In the genomic region with DNA sequence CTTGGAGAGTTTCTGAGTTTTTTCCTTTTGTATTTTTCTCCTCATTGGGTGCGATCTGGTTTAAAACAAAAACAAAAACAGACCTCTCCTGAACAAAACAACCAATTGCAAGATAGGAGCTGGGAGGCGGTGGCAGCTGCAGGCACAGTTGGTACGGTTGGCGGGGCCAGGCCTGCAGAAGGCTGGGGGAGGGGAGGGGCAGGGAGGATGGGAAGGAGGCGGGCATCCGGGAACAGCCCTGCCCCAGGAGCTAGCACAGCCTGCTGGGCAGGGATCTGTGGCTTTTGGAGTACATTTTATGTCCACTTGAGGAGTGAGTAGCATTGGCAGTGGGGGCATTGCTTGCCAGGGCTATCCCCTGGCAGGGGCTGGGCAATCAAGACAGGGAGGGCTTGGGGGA, we compare ENCODE assay signal across 8 cellular contexts. TPM values are rescaled to one million over a fixed set of nuclear protein-coding genes. Genes with fewer than 3 reads are reported as not detected.
DNase-seq lines count a peak whose midpoint lies in the region; ATAC-seq, FAIRE-seq and TF ChIP-seq lines count a peak whose summit lies in the region.

No MANE protein-coding gene starts in this region.

- no peaks in the 10 kb centered on the region for H3K9me3 Mint-ChIP-seq in CD8-positive, alpha-beta T cell
- no peaks in the 10 kb centered on the region for H3K9me3 Mint-ChIP-seq in Calu3 (ENCODE audit: low read depth, unreplicated experiment)

- CTCF ChIA-PET in PC-9 (lab: Charles Lee): interaction anchor here (0.7 to 1.0 kb wide), 2 partner anchors 70 to 875 kb away, joined by 3 read pairs; no protein-coding TSS in a partner anchor
- CTCF ChIA-PET in CD8-positive, alpha-beta T cell (lab: Charles Lee): interaction anchor here (1.5 kb wide), 1 partner anchor 12 kb away, joined by 3 read pairs; no protein-coding TSS in a partner anchor
- CTCF ChIA-PET in Calu3 (lab: Charles Lee): no interaction called here

- intact Hi-C loops in PC-9 (cut with micrococcal nuclease; ENCODE audit: unreplicated experiment): loop anchor here (5.0 kb wide), 2 partner anchors 110 to 225 kb away; a partner anchor contains a TSS
- intact Hi-C loops in left colon (cut with DNase I, micrococcal nuclease): loop anchor here in 1 of 2 donors (10.0 kb wide), 1 partner anchor 108 kb away; a partner anchor contains a TSS
- intact Hi-C loops in spleen (cut with DNase I; ENCODE audit: low total_unique reads): no loop called here
- intact Hi-C loops in CD8-positive, alpha-beta T cell (cut with DNase I, micrococcal nuclease): loop anchor here in 1 of 2 experiments (2.0 kb wide), 1 partner anchor 116 kb away; a partner anchor contains a TSS
- intact Hi-C loops in Calu3 (cut with micrococcal nuclease; ENCODE audit: unreplicated experiment): no loop called here

- no peaks in the 10 kb centered on the region for H3K9me2 ChIP-seq in PC-9 (ENCODE audit: insufficient read depth)

- BruUV-seq in PC-9 (replicated peaks; lab: Mats Ljungman, UMichigan) (no TSS peak), Calu3 (replicated peaks; lab: Mats Ljungman, UMichigan) (no TSS peak)

- H3K27me3 ChIP-seq in PC-9 (ENCODE audit: insufficient read depth, low read depth): no peaks in the 10 kb centered on the region
- no peaks in the 10 kb centered on the region for H3K27me3 ChIP-seq in spleen (replicated peaks in 1 of 7)
- H3K27me3 ChIP-seq in CD8-positive, alpha-beta T cell (ENCODE audit: insufficient read depth, low read length): no peaks in the 10 kb centered on the region

- H3K4me3 ChIP-seq in PC-9 (no peak overlapping the region), spleen (no peak overlapping the region)
- no peak overlapping the region for H3K4me3 ChIP-seq in CD8-positive, alpha-beta T cell (ENCODE audit: low read depth, low read length)

- H3K27me3 Mint-ChIP-seq in CD8-positive, alpha-beta T cell (ENCODE audit: low read depth): peaks cover 3% of the 10 kb centered on the region
- no peaks in the 10 kb centered on the region for H3K27me3 Mint-ChIP-seq in Calu3 (ENCODE audit: unreplicated experiment)

- 75 to 94% (median 92%) methylated on average over 6 of the region's 6 CpGs for WGBS in spleen, 5 donors

- H4K20me1 ChIP-seq in PC-9 (ENCODE audit: insufficient read depth): no peaks in the 10 kb centered on the region

- 0 out of 2 replicates have a peak, but pooled peaks cover 4% of the 10 kb centered on the region for H3F3A ChIP-seq in PC-9 (ENCODE audit: insufficient read depth, low read depth)

- POLR2A ChIA-PET in PC-9 (lab: Charles Lee; ENCODE audit: unreplicated experiment): interaction anchor here (0.5 to 0.6 kb wide), 2 partner anchors 55 to 110 kb away, joined by 3 to 4 read pairs; a partner anchor contains a TSS
- POLR2A ChIA-PET in CD8-positive, alpha-beta T cell (lab: Charles Lee): no interaction called here

- peaks cover 10% of the 10 kb centered on the region for H3K4me1 Mint-ChIP-seq in CD8-positive, alpha-beta T cell (ENCODE audit: low read depth)
- peaks cover 19% of the 10 kb centered on the region for H3K4me1 Mint-ChIP-seq in Calu3 (ENCODE audit: low read depth, unreplicated experiment)

- H3K4me1 ChIP-seq in PC-9 (replicated peaks; ENCODE audit: insufficient read depth): peaks cover 39% of the 10 kb centered on the region
- peaks cover 0 to 15% (median 2%) of the 10 kb centered on the region in 6 donors for H3K4me1 ChIP-seq in spleen
- no peaks in the 10 kb centered on the region for H3K4me1 ChIP-seq in CD8-positive, alpha-beta T cell (ENCODE audit: insufficient read depth, low read length)

- H2AFZ ChIP-seq in PC-9: no peak overlapping the region

- H3K9me3 ChIP-seq in PC-9 (ENCODE audit: insufficient read depth, low read depth): no peaks in the 10 kb centered on the region
- H3K9me3 ChIP-seq in spleen: no peaks in the 10 kb centered on the region
- no peaks in the 10 kb centered on the region for H3K9me3 ChIP-seq in CD8-positive, alpha-beta T cell (ENCODE audit: low read length)

- TF ChIP-seq CTCF in PC-9 (conservative IDR thresholded peaks at IDR 0.05) (no peak), spleen (IDR thresholded peaks at IDR 0.05 in 8 of 11, conservative IDR thresholded peaks at IDR 0.05 in 3 of 11) (no peak), Calu3 (IDR thresholded peaks at IDR 0.05; ENCODE audit: unreplicated experiment) (no peak)
- TF ChIP-seq CTCF in CD8-positive, alpha-beta T cell (IDR thresholded peaks at IDR 0.05): no peak

- DNase-seq in NCI-H1436 treated with DMSO at 0.1 percent for 48 hours (lab: John Stamatoyannopoulos, UW): peak; percentile 67
- peak in 1 of 2 experiments; percentile 57 for DNase-seq in PC-9
- peak; percentile 86 to 93 for DNase-seq in left colon
- DNase-seq in spleen: peak; percentile 67
- no peak for DNase-seq in CD8-positive, alpha-beta T cell
- DNase-seq in HK-2 (ENCODE audit: unreplicated experiment): no peak
- DNase-seq in HTR-8/SVneo (ENCODE audit: insufficient read length, low spot score): no peak
- DNase-seq in Calu3: no peak

- H3K27ac Mint-ChIP-seq in CD8-positive, alpha-beta T cell: no peak overlapping the region
- H3K27ac Mint-ChIP-seq in Calu3 (ENCODE audit: unreplicated experiment): no peak overlapping the region

- no peaks in the 10 kb centered on the region for H3K79me2 ChIP-seq in PC-9 (ENCODE audit: low read depth)

- H3K36me3 Mint-ChIP-seq in CD8-positive, alpha-beta T cell: no peaks in the 10 kb centered on the region
- H3K36me3 Mint-ChIP-seq in Calu3 (ENCODE audit: insufficient read depth, unreplicated experiment): no peaks in the 10 kb centered on the region

- ATAC-seq in left colon: peak; percentile 71
- ATAC-seq in CD8-positive, alpha-beta T cell: no peak

- no peak for TF ChIP-seq POLR2A in spleen (IDR thresholded peaks at IDR 0.05)

- no peak overlapping the region for H3K27ac ChIP-seq in PC-9
- no peak overlapping the region for H3K27ac ChIP-seq in spleen
- no peak overlapping the region for H3K27ac ChIP-seq in CD8-positive, alpha-beta T cell (ENCODE audit: low read depth, low read length)

- H3K4me3 Mint-ChIP-seq in CD8-positive, alpha-beta T cell: no peak overlapping the region
- H3K4me3 Mint-ChIP-seq in Calu3 (ENCODE audit: low read depth, unreplicated experiment): no peak overlapping the region

- peak overlapping the region; percentile 80 for H3K4me2 ChIP-seq in PC-9

- no peak for FAIRE-seq in HTR-8/SVneo (lab: Jason Lieb, UNC)

- H3K36me3 ChIP-seq in PC-9 (ENCODE audit: low read depth) (no peaks in the 10 kb centered on the region), spleen (no peaks in the 10 kb centered on the region)
- no peaks in the 10 kb centered on the region for H3K36me3 ChIP-seq in CD8-positive, alpha-beta T cell (ENCODE audit: insufficient read depth, low read length)

RNA-seq across cellular contexts. Expression of a gene that starts 5.2 kb away (rescaled TPM):
- total RNA-seq in PC-9 (2021) (not detected in 2 replicates), left colon (10 to 100 TPM; 46.3 to 53.6 TPM), spleen (not detected), Calu3 (2022) (not detected in 2 replicates)
- under 1 TPM in 1 of 3 donors, not detected in 2; 0.05 TPM for polyA plus RNA-seq in spleen
- not detected for total RNA-seq in CD8-positive, alpha-beta T cell

RNA-seq across cellular contexts. Expression of a gene that starts 38.5 kb away (rescaled TPM):
- total RNA-seq in PC-9 (2021) (not detected in 2 replicates), left colon (1 to 10 TPM; 1.2 to 2.1 TPM), spleen (under 1 TPM in 5 of 7 donors, not detected in 2; 0.13 to 0.26 (median 0.19) TPM), Calu3 (2022) (27.5 and 49.6 TPM in 2 replicates)
- polyA plus RNA-seq in spleen: under 1 TPM; 0.06 to 0.17 (median 0.07) TPM
- not detected for total RNA-seq in CD8-positive, alpha-beta T cell

Comparison
In these comparisons a context has a peak if more than half of its experiments do, and no peak if none do; other contexts are left out.
1. DNase-seq: peak in NCI-H1436 treated with DMSO at 0.1 percent for 48 hours (single experiment), left colon (2 of 2) and spleen (single experiment); none in CD8-positive, alpha-beta T cell (0 of 7), HK-2 (single experiment), HTR-8/SVneo (single experiment) and Calu3 (single experiment).
2. RNA of a gene that starts 5.2 kb away (total RNA-seq): 46.3 to 53.6 TPM in left colon; not detected in PC-9, not detected in Calu3, not detected in spleen and not detected in CD8-positive, alpha-beta T cell; every median in the first group is over 10 times any median in the second.